In the genomic region with DNA sequence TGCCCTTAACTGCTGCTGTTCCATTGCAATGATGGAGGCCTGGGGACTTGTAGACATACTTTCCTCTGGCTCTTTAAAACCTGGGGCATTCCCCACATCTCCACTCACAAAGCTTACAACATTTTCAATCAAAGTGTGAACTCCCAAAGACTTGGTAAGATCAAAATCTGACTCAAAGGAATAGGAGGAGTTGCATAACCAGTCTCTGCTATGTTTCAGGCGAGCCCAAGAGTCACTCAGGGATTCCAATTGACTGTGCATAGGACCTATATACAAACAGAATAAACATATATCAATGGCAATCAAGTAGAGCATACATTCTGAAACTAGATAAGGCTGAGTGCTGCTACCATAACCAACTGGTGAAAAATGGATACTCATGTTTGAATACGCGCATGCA, we compare ENCODE assay signal across 13 cellular contexts.
"Had no signal": no experiment of that assay in that cellular context is flagged by ENCODE, and none has a peak within 500 bp of the region (broad histone marks: within the 10 kb centered on the region; RNA-seq: fewer than 3 reads in every experiment).

No MANE protein-coding gene starts in this region.

- H3K27ac Mint-ChIP-seq: activated T-helper 1 cell treated with anti-CD3 and anti-CD28 coated beads, Interleukin-12 subunit alpha, Interleukin-12 subunit beta, Interleukin-2, Interleukin-4 antibody, amounts not matched to agents 30 ng/mL and 10 ng/mL and 1 ng/mL, durations not matched to agents 14 hours and 24 hours and 36 hours; nephron progenitor cell had no signal

- H3K27ac ChIP-seq: esophagus muscularis mucosa, sigmoid colon, tibial artery, vagina had no signal

- H3K4me1 Mint-ChIP-seq: nephron progenitor cell had no signal

- H3K9me3 Mint-ChIP-seq: activated T-helper 1 cell treated with anti-CD3 and anti-CD28 coated beads, Interleukin-12 subunit alpha, Interleukin-12 subunit beta, Interleukin-2, Interleukin-4 antibody, amounts not matched to agents 30 ng/mL and 10 ng/mL and 1 ng/mL, durations not matched to agents 14 hours and 24 hours and 36 hours; nephron progenitor cell had no signal

- H3K4me3 ChIP-seq: esophagus muscularis mucosa, heart left ventricle, mucosa of descending colon, sigmoid colon, tibial artery, vagina had no signal

- H3K9me3 ChIP-seq: esophagus muscularis mucosa, heart left ventricle, mucosa of descending colon, sigmoid colon, tibial artery, vagina had no signal

- DNase-seq: activated naive CD4-positive, alpha-beta T cell treated with Interleukin-2 at 50 U/mL for 16 hours; anterior cingulate cortex; heart left ventricle; mammary epithelial cell; mucosa of descending colon; nephron progenitor cell; sigmoid colon; stimulated activated CD4-positive, alpha-beta T cell treated with anti-CD3 and anti-CD28 coated beads, Interleukin-4, amount 100 ng/mL, for 24 hours; tibial artery had no signal

- ATAC-seq: heart left ventricle, left lobe of liver, mucosa of descending colon had no signal

- H3K27me3 ChIP-seq: esophagus muscularis mucosa, heart left ventricle, sigmoid colon, tibial artery, vagina had no signal

- H3K4me3 Mint-ChIP-seq: activated T-helper 1 cell treated with anti-CD3 and anti-CD28 coated beads, Interleukin-12 subunit alpha, Interleukin-12 subunit beta, Interleukin-2, Interleukin-4 antibody, amounts not matched to agents 30 ng/mL and 10 ng/mL and 1 ng/mL, durations not matched to agents 14 hours and 24 hours and 36 hours; nephron progenitor cell had no signal
